15 cellular contexts compared by ENCODE assay signal in the genomic region with DNA sequence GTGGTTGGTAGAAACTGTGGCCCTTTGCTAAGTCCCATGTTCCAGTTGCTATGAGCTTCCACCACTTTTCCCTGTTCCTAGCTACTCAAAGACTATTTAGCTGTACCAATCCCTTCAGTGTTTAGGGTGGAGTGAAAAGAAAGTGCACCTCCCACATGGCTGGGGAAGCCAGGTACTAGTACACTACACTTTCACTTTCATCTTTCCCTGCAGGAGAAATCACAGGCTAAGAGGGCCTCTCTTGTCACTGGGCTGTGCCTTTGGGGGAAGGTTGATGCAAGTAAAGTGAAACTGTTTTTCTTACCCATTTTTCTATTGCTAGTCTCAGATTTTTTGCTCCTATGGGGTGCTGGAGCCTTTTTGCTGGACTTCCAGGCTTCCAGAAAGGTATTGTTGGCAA. TPM values are rescaled to one million over a fixed set of nuclear protein-coding genes. Genes with fewer than 3 reads are reported as not detected.
DNase-seq lines count a peak whose midpoint lies in the region; ATAC-seq, FAIRE-seq and TF ChIP-seq lines count a peak whose summit lies in the region.
"Had no signal": no experiment of that assay in that cellular context is flagged by ENCODE, and none has a peak within 500 bp of the region (broad histone marks: within the 10 kb centered on the region; RNA-seq: fewer than 3 reads in every experiment).

No MANE protein-coding gene starts in this region.

- H3K36me3 ChIP-seq in left ventricle myocardium inferior, result no peaks in the 10 kb centered on the region

- peak; percentile 44 for ATAC-seq in stimulated activated naive CD8-positive, alpha-beta T cell treated with anti-CD3 and anti-CD28 coated beads, Interleukin-15, amount 100 ng/mL, for 72 hours
- no peak for ATAC-seq in stimulated activated naive CD8-positive, alpha-beta T cell treated with anti-CD3 and anti-CD28 coated beads, Interleukin-15, Interleukin-2, amounts not matched to agents 100 U/mL and 50 U/mL, for 24 hours
- ATAC-seq: HCT116 had no signal

- H3K27ac ChIP-seq in left ventricle myocardium inferior (replicated peaks), result no peak overlapping the region
- H3K27ac ChIP-seq: coronary artery, hepatocyte, HL-60 had no signal

- no peaks in the 10 kb centered on the region for H3K27me3 ChIP-seq in left ventricle myocardium inferior (ENCODE audit: low read depth)
- H3K27me3 ChIP-seq: hepatocyte had no signal

- peaks cover 33% of the 10 kb centered on the region for H3K4me1 Mint-ChIP-seq in stimulated activated naive CD8-positive, alpha-beta T cell treated with anti-CD3 and anti-CD28 coated beads, Interleukin-15, amount 100 ng/mL, for 72 hours
- H3K4me1 Mint-ChIP-seq in HFFc6 (ENCODE audit: low read depth), result peaks cover 47% of the 10 kb centered on the region
- H3K4me1 Mint-ChIP-seq: B cell had no signal

- H3K27ac Mint-ChIP-seq in stimulated activated naive CD8-positive, alpha-beta T cell treated with anti-CD3 and anti-CD28 coated beads, Interleukin-15, amount 100 ng/mL, for 72 hours, result no peak overlapping the region
- no peak overlapping the region for H3K27ac Mint-ChIP-seq in HFFc6
- H3K27ac Mint-ChIP-seq: activated T-helper 1 cell treated with anti-CD3 and anti-CD28 coated beads, Interleukin-12 subunit alpha, Interleukin-12 subunit beta, Interleukin-2, Interleukin-4 antibody, amounts not matched to agents 30 ng/mL and 10 ng/mL and 1 ng/mL, durations not matched to agents 14 hours and 24 hours and 36 hours; B cell had no signal

- H3K27me3 Mint-ChIP-seq in stimulated activated naive CD8-positive, alpha-beta T cell treated with anti-CD3 and anti-CD28 coated beads, Interleukin-15, amount 100 ng/mL, for 72 hours, result no peaks in the 10 kb centered on the region
- peaks cover 2% of the 10 kb centered on the region; the same call in 1 of the 2 replicates for H3K27me3 Mint-ChIP-seq in HFFc6 (ENCODE audit: insufficient read depth)

- DNase-seq in stimulated activated naive CD8-positive, alpha-beta T cell treated with anti-CD3 and anti-CD28 coated beads, Interleukin-15, amount 100 ng/mL, for 72 hours, result no peak
- no peak for DNase-seq in stimulated activated naive CD8-positive, alpha-beta T cell treated with anti-CD3 and anti-CD28 coated beads, Interleukin-15, Interleukin-2, amounts not matched to agents 100 U/mL and 50 U/mL, for 24 hours
- DNase-seq in SW480 (ENCODE audit: low spot score) (peak; percentile 41), fibroblast of the aortic adventitia (ENCODE audit: low read depth) (peak; percentile 61), left ventricle myocardium inferior (no peak), frontal cortex (ENCODE audit: low spot score in 2 of 2) (no peak), HT-29 (ENCODE audit: low spot score) (no peak), HFFc6 (no peak)
- DNase-seq: NCI-H146 had no signal

- H3K36me3 Mint-ChIP-seq in HFFc6 (ENCODE audit: low read depth), result peaks cover 27% of the 10 kb centered on the region

- TF ChIP-seq CTCF in fibroblast of the aortic adventitia (IDR thresholded peaks at IDR 0.05; ENCODE audit: insufficient read depth, low read length) (no peak), left ventricle myocardium inferior (IDR thresholded peaks at IDR 0.05; ENCODE audit: borderline replicate concordance) (no peak), HFFc6 (IDR thresholded peaks at IDR 0.05) (no peak)

- no peak for FAIRE-seq in frontal cortex (lab: Jason Lieb, UNC)

- no peak overlapping the region for H3K4me3 ChIP-seq in fibroblast of the aortic adventitia (ENCODE audit: low read depth, low read length)
- H3K4me3 ChIP-seq in left ventricle myocardium inferior, result no peak overlapping the region
- H3K4me3 ChIP-seq: coronary artery, hepatocyte had no signal

- intact Hi-C loops in left ventricle myocardium inferior (cut with micrococcal nuclease), result no loop called here

- no peaks in the 10 kb centered on the region for H3K4me1 ChIP-seq in left ventricle myocardium inferior

- H3K4me3 Mint-ChIP-seq in stimulated activated naive CD8-positive, alpha-beta T cell treated with anti-CD3 and anti-CD28 coated beads, Interleukin-15, amount 100 ng/mL, for 72 hours, result peak overlapping the region in 1 of 2 donors; percentile 45
- no peak overlapping the region for H3K4me3 Mint-ChIP-seq in HFFc6
- H3K4me3 Mint-ChIP-seq: activated T-helper 1 cell treated with anti-CD3 and anti-CD28 coated beads, Interleukin-12 subunit alpha, Interleukin-12 subunit beta, Interleukin-2, Interleukin-4 antibody, amounts not matched to agents 30 ng/mL and 10 ng/mL and 1 ng/mL, durations not matched to agents 14 hours and 24 hours and 36 hours; B cell had no signal

- H3K9me3 ChIP-seq in left ventricle myocardium inferior (replicated peaks), result peaks cover 28% of the 10 kb centered on the region

- H3K9me3 Mint-ChIP-seq in stimulated activated naive CD8-positive, alpha-beta T cell treated with anti-CD3 and anti-CD28 coated beads, Interleukin-15, amount 100 ng/mL, for 72 hours, result peaks cover 33 to 41% of the 10 kb centered on the region in 2 donors
- peaks cover 28% of the 10 kb centered on the region for H3K9me3 Mint-ChIP-seq in HFFc6

RNA-seq across cellular contexts. Expression of a gene that starts 33.5 kb away (rescaled TPM):
- total RNA-seq in fibroblast of the aortic adventitia (ENCODE audit: low replicate concordance) (4.2 and 104 TPM in 2 replicates), left ventricle myocardium inferior (11.6 TPM), frontal cortex (25.7 TPM)
- total RNA-seq in HT-29 (2014; rRNA removed; shearing (Covaris generic)), result 139 and 145 TPM in 2 replicates
- 100 to 1,000 TPM in 5 of 6 experiments, 10 to 100 TPM in 1; 65.7 to 135 (median 123) TPM for total RNA-seq in HFFc6 (2021; fragmentation: NEBNext Ultra II Directional; extraction: Animal tissue kit (Norgen Biotek cat#: 25700))

RNA-seq across cellular contexts. Expression of a gene that starts 40.8 kb away (rescaled TPM):
- total RNA-seq in fibroblast of the aortic adventitia (ENCODE audit: low replicate concordance) (28.4 and 32.6 TPM in 2 replicates), left ventricle myocardium inferior (13.8 TPM), frontal cortex (67.7 TPM)
- 26.8 and 29.2 TPM in 2 replicates for total RNA-seq in HT-29 (2014; rRNA removed; shearing (Covaris generic))
- 10 to 100 TPM; 13.8 to 20.3 (median 17.3) TPM for total RNA-seq in HFFc6 (2021; fragmentation: NEBNext Ultra II Directional; extraction: Animal tissue kit (Norgen Biotek cat#: 25700))

Comparison
In these comparisons a context has a peak if more than half of its experiments do, and no peak if none do; other contexts are left out.
1. DNase-seq: peak in SW480 (single experiment) and fibroblast of the aortic adventitia (single experiment); none in stimulated activated naive CD8-positive, alpha-beta T cell treated with anti-CD3 and anti-CD28 coated beads, Interleukin-15, amount 100 ng/mL, for 72 hours (0 of 2), stimulated activated naive CD8-positive, alpha-beta T cell treated with anti-CD3 and anti-CD28 coated beads, Interleukin-15, Interleukin-2, amounts not matched to agents 100 U/mL and 50 U/mL, for 24 hours (single experiment), left ventricle myocardium inferior (single experiment), frontal cortex (0 of 2), HT-29 (single experiment) and HFFc6 (single experiment).